In genomic region chr1:46133181-46133658, GRCh38 we compare ENCODE assay signal across 8 cellular contexts. TPM values are rescaled to one million over a fixed set of nuclear protein-coding genes. Genes with fewer than 3 reads are reported as not detected.
A peak's percentile ranks its signal among the peaks of the same experiment; 100 is the strongest.
DNase-seq lines count a peak whose midpoint lies in the region; ATAC-seq and TF ChIP-seq lines count a peak whose summit lies in the region.

No MANE protein-coding gene starts in this region.

- POLR2A ChIA-PET in CD8-positive, alpha-beta memory T cell (lab: Charles Lee) = no interaction called here
- POLR2A ChIA-PET in PC-9 (lab: Charles Lee; ENCODE audit: unreplicated experiment) = no interaction called here

- TF ChIP-seq CTCF in PC-9 (conservative IDR thresholded peaks at IDR 0.05) (no peak), nephron (IDR thresholded peaks at IDR 0.05; ENCODE audit: unreplicated experiment in 3 of 3) (no peak)

- H3K4me1 ChIP-seq in CD8-positive, alpha-beta memory T cell (ENCODE audit: insufficient read depth, low read length) = peaks cover 17% of the 10 kb centered on the region
- H3K4me1 ChIP-seq in PC-9 (replicated peaks; ENCODE audit: insufficient read depth) = peaks cover 60% of the 10 kb centered on the region

- H3K9me3 Mint-ChIP-seq in CD8-positive, alpha-beta memory T cell = no peaks in the 10 kb centered on the region
- H3K9me3 Mint-ChIP-seq in nephron = no peaks in the 10 kb centered on the region

- H4K20me1 ChIP-seq in PC-9 (ENCODE audit: insufficient read depth) = peaks cover 15% of the 10 kb centered on the region

- H3K9me2 ChIP-seq in PC-9 (ENCODE audit: insufficient read depth) = no peaks in the 10 kb centered on the region

- CTCF ChIA-PET in CD8-positive, alpha-beta memory T cell (lab: Charles Lee) = interaction anchor here (1.2 kb wide), 1 partner anchor 9 kb away, joined by 5 read pairs; no protein-coding TSS in a partner anchor
- CTCF ChIA-PET in PC-9 (lab: Charles Lee) = no interaction called here

- peaks cover 25% of the 10 kb centered on the region for H3K27me3 ChIP-seq in CD8-positive, alpha-beta memory T cell (ENCODE audit: insufficient read depth, low read length, poor library complexity, severe bottlenecking)
- H3K27me3 ChIP-seq in PC-9 (ENCODE audit: insufficient read depth, low read depth) = no peaks in the 10 kb centered on the region

- H2AFZ ChIP-seq in PC-9 = peak overlapping the region; percentile 78

- H3K79me2 ChIP-seq in PC-9 (ENCODE audit: low read depth) = peaks cover 50% of the 10 kb centered on the region

- peak overlapping the region; percentile 94 to 100 (median 99) for H3K4me3 Mint-ChIP-seq in CD8-positive, alpha-beta memory T cell
- peak overlapping the region; percentile 88 to 92 (median 91) for H3K4me3 Mint-ChIP-seq in nephron

- H3K36me3 Mint-ChIP-seq in CD8-positive, alpha-beta memory T cell = peaks cover 0 to 11% (median 0%) of the 10 kb centered on the region in 3 donors
- no peaks in the 10 kb centered on the region for H3K36me3 Mint-ChIP-seq in nephron (ENCODE audit: low read depth)

- peaks cover 51% of the 10 kb centered on the region for H3F3A ChIP-seq in PC-9 (ENCODE audit: insufficient read depth, low read depth)

- peaks cover 17 to 36% of the 10 kb centered on the region in 2 donors for H3K27me3 Mint-ChIP-seq in CD8-positive, alpha-beta memory T cell
- H3K27me3 Mint-ChIP-seq in nephron (ENCODE audit: low read depth) = no peaks in the 10 kb centered on the region

- no peaks in the 10 kb centered on the region for H3K9me3 ChIP-seq in CD8-positive, alpha-beta memory T cell (ENCODE audit: low read length)
- no peaks in the 10 kb centered on the region for H3K9me3 ChIP-seq in PC-9 (ENCODE audit: insufficient read depth, low read depth)

- BruUV-seq in PC-9 (replicated peaks; lab: Mats Ljungman, UMichigan) = TSS peak; percentile 82

- peak overlapping the region; percentile 94 for H3K4me2 ChIP-seq in PC-9

- intact Hi-C loops in PC-9 (cut with micrococcal nuclease; ENCODE audit: unreplicated experiment) = loop anchor here (1.0 to 5.0 kb wide), 3 partner anchors 38 to 446 kb away; no protein-coding TSS in a partner anchor

- peak overlapping the region; percentile 94 to 100 (median 98) for H3K27ac Mint-ChIP-seq in CD8-positive, alpha-beta memory T cell
- peak overlapping the region; percentile 100 for H3K27ac Mint-ChIP-seq in nephron

- DNase-seq in CD8-positive, alpha-beta memory T cell = no peak
- DNase-seq in PC-9 = no peak
- peak; percentile 41 for DNase-seq in epidermal melanocyte (ENCODE audit: insufficient read length, low spot score)
- DNase-seq in GF-D8 (lab: John Stamatoyannopoulos, UW) = no peak
- DNase-seq in stimulated activated CD4-positive, alpha-beta T cell treated with anti-CD3 and anti-CD28 coated beads, Interleukin-4, amount 100 ng/mL, for 1 hour = no peak

- ATAC-seq in GM18873 (IDR thresholded peaks at IDR 0.05; ENCODE audit: low FRiP score, unreplicated experiment) = peak; percentile 37
- peak; percentile 61 for ATAC-seq in HG03045 (IDR thresholded peaks at IDR 0.05; ENCODE audit: unreplicated experiment)

- peak overlapping the region; percentile 90 for H3K27ac ChIP-seq in CD8-positive, alpha-beta memory T cell (ENCODE audit: low read depth, low read length)
- H3K27ac ChIP-seq in PC-9 = peak overlapping the region; percentile 98

- H3K4me3 ChIP-seq in CD8-positive, alpha-beta memory T cell (ENCODE audit: low read length) = peak overlapping the region; percentile 81
- peak overlapping the region; percentile 95 for H3K4me3 ChIP-seq in PC-9

- peaks cover 27 to 40% (median 35%) of the 10 kb centered on the region in 3 donors for H3K4me1 Mint-ChIP-seq in CD8-positive, alpha-beta memory T cell
- H3K4me1 Mint-ChIP-seq in nephron = peaks cover 62% of the 10 kb centered on the region

- H3K36me3 ChIP-seq in CD8-positive, alpha-beta memory T cell (ENCODE audit: insufficient read depth, low read length) = no peaks in the 10 kb centered on the region
- no peaks in the 10 kb centered on the region for H3K36me3 ChIP-seq in PC-9 (ENCODE audit: low read depth)

RNA-seq across cellular contexts. Expression of gene PIK3R3, which starts 0.8 kb away (rescaled TPM):
- total RNA-seq in CD8-positive, alpha-beta memory T cell = 1 to 10 TPM; 4.3 to 4.7 TPM
- polyA plus RNA-seq in CD8-positive, alpha-beta memory T cell = 3.3 TPM
- 19.6 and 44.2 TPM in 2 replicates for total RNA-seq in PC-9 (2021)

RNA-seq across cellular contexts. Expression of gene TSPAN1, which starts 41.7 kb away (rescaled TPM):
- not detected for total RNA-seq in CD8-positive, alpha-beta memory T cell
- not detected for polyA plus RNA-seq in CD8-positive, alpha-beta memory T cell
- total RNA-seq in PC-9 (2021) = 134 and 139 TPM in 2 replicates

RNA-seq across cellular contexts. Expression of gene P3R3URF, which starts 43.1 kb away (rescaled TPM):
- total RNA-seq in CD8-positive, alpha-beta memory T cell = not detected
- not detected for polyA plus RNA-seq in CD8-positive, alpha-beta memory T cell
- not detected in 2 replicates for total RNA-seq in PC-9 (2021)

Comparison
In these comparisons a context has a peak if more than half of its experiments do, and no peak if none do; other contexts are left out.
1. RNA of gene TSPAN1, which starts 41.7 kb away (total RNA-seq): 134 to 139 TPM in PC-9; not detected in CD8-positive, alpha-beta memory T cell; every median in the first group is over 100 times any median in the second.